24 cellular contexts compared by ENCODE assay signal in the genomic region with DNA sequence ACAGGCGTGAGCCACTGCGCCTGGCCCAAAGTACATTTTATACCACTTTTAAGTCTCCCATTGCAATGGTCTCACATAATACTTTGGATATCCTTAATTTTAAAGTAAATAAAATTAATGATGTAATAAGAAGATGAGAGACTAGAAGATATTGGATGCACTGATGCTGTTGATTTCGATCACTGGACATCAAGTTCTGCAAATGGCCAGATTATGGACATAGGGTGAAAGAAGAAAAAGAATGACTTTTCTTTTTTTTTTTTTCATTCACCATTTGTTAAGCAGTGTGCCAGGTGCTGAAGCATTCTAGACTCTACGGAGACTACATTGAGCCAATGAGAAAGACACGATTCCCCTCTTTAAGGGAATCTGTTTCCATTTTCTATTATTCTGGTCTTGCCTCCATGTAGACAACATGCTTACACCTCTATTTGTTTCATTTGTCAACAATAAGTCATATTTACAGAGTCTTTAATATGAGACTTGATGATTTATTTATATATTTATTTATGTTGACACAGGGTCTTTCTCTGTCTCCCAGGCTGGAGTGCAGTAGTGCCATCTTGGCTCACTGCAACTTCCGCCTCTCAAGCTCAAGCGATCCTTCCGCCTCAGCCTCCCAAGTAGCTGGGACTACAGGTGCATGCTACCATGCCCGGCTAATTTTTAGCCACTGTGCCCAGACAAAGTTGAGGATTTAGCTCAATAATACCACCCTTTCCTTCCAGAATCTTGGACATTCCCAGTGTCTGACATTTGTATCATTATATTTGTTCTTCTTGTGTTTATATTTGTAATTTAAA.
"Had no signal": no experiment of that assay in that cellular context is flagged by ENCODE, and none has a peak within 500 bp of the region (broad histone marks: within the 10 kb centered on the region; RNA-seq: fewer than 3 reads in every experiment).

No MANE protein-coding gene starts in this region.

- H3K4me3 ChIP-seq: gastrocnemius medialis, heart right ventricle, mucosa of descending colon, prostate gland, right atrium auricular region, thyroid gland had no signal

- H3K4me1 Mint-ChIP-seq: immature natural killer cell, memory B cell, naive B cell, neural crest cell had no signal

- H3K27ac ChIP-seq: gastrocnemius medialis, heart right ventricle, prostate gland, right atrium auricular region, thyroid gland had no signal

- H3K36me3 Mint-ChIP-seq: immature natural killer cell; memory B cell; naive B cell; stimulated activated effector memory CD8-positive, alpha-beta T cell treated with anti-CD3 and anti-CD28 coated beads, Interleukin-12 subunit alpha, Interleukin-12 subunit beta, amount 100 ng/mL, for 72 hours had no signal

- H3K36me3 ChIP-seq: prostate gland, thyroid gland had no signal

- H3K27ac Mint-ChIP-seq: activated T-cell treated with anti-CD3 and anti-CD28 coated beads, Interleukin-2, amount 50 U/mL, for 72 hours; immature natural killer cell; memory B cell; naive B cell; stimulated activated effector memory CD8-positive, alpha-beta T cell treated with anti-CD3 and anti-CD28 coated beads, Interleukin-12 subunit alpha, Interleukin-12 subunit beta, amount 100 ng/mL, for 72 hours; T-helper 1 cell treated with Interleukin-12 subunit alpha and Interleukin-12 subunit beta and Interleukin-4 antibody, amounts not matched to agents 30 μg/mL and 1 μg/mL, for 36 hours had no signal

- H3K4me3 Mint-ChIP-seq: activated T-cell treated with anti-CD3 and anti-CD28 coated beads, Interleukin-2, amount 50 U/mL, for 72 hours; immature natural killer cell; memory B cell; naive B cell; neural crest cell; stimulated activated effector memory CD8-positive, alpha-beta T cell treated with anti-CD3 and anti-CD28 coated beads, Interleukin-12 subunit alpha, Interleukin-12 subunit beta, amount 100 ng/mL, for 72 hours; T-helper 1 cell treated with Interleukin-12 subunit alpha and Interleukin-12 subunit beta and Interleukin-4 antibody, amounts not matched to agents 30 μg/mL and 1 μg/mL, for 36 hours had no signal

- DNase-seq: activated CD4-positive, alpha-beta T cell treated with anti-CD3 and anti-CD28 coated beads, Interleukin-2, amount 50 U/mL, for 1 hour; activated CD8-positive, alpha-beta memory T cell treated with anti-CD3 and anti-CD28 coated beads for 24 hours; activated CD8-positive, alpha-beta memory T cell treated with anti-CD3 and anti-CD28 coated beads, Interleukin-2, amount 50 U/mL, for 48 hours; activated effector memory CD4-positive, alpha-beta T cell treated with anti-CD3 and anti-CD28 coated beads, Interleukin-2, amount 50 U/mL, for 16 hours; activated naive CD4-positive, alpha-beta T cell treated with anti-CD3 and anti-CD28 coated beads, Interleukin-2, amount 50 U/mL, for 16 hours; activated T-cell treated with anti-CD3 and anti-CD28 coated beads, Interleukin-2, amount 50 U/mL, for 72 hours; aorta; gastrocnemius medialis; heart right ventricle; immature natural killer cell; kidney glomerular epithelial cell; left ventricle myocardium superior; mucosa of descending colon; naive B cell; small intestine; stimulated activated CD4-positive, alpha-beta T cell treated with anti-CD3 and anti-CD28 coated beads, Interleukin-4, amount 100 ng/mL, for 24 hours; thyroid gland had no signal

- H3K9me3 Mint-ChIP-seq: activated T-cell treated with anti-CD3 and anti-CD28 coated beads, Interleukin-2, amount 50 U/mL, for 72 hours; memory B cell; naive B cell; neural crest cell; stimulated activated effector memory CD8-positive, alpha-beta T cell treated with anti-CD3 and anti-CD28 coated beads, Interleukin-12 subunit alpha, Interleukin-12 subunit beta, amount 100 ng/mL, for 72 hours; T-helper 1 cell treated with Interleukin-12 subunit alpha and Interleukin-12 subunit beta and Interleukin-4 antibody, amounts not matched to agents 30 μg/mL and 1 μg/mL, for 36 hours had no signal

- H3K27me3 ChIP-seq: gastrocnemius medialis, heart right ventricle, right atrium auricular region, thyroid gland had no signal

- H3K9me3 ChIP-seq: gastrocnemius medialis, heart right ventricle, mucosa of descending colon, prostate gland, right atrium auricular region, thyroid gland had no signal

- H3K4me1 ChIP-seq: gastrocnemius medialis, heart right ventricle, prostate gland, right atrium auricular region, thyroid gland had no signal

- ATAC-seq: activated CD4-positive, CD25-positive, alpha-beta regulatory T cell treated with anti-CD3 and anti-CD28 coated beads, Interleukin-2, amount 50 U/mL, for 24 hours; activated T-cell treated with anti-CD3 and anti-CD28 coated beads, Interleukin-2, amount 50 U/mL, for 72 hours; gastrocnemius medialis; heart right ventricle; left ventricle myocardium superior; mucosa of descending colon; stimulated activated effector memory CD8-positive, alpha-beta T cell treated with anti-CD3 and anti-CD28 coated beads, Interleukin-12 subunit alpha, Interleukin-12 subunit beta, amount 100 ng/mL, for 72 hours had no signal
